10 cellular contexts compared by ENCODE assay signal in the genomic region with DNA sequence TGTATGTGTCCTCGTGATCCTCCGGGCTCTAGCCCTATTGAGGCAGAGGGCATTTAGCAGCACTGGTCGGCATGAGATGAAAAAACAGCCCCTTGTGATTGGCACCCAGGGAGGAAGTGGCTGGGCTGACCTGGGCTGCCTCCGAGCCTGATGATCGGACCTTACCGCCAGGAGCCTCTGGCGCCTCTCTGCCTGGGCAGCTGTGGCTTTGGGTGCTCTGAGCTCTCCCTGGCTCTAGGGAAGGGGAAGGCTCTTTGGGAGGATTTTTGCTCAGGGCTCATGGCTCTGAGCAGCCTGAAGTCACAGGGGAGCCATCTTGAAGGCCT. TPM values are rescaled to one million over a fixed set of nuclear protein-coding genes. Genes with fewer than 3 reads are reported as not detected.
DNase-seq lines count a peak whose midpoint lies in the region; ATAC-seq and TF ChIP-seq lines count a peak whose summit lies in the region.
"Had no signal": no experiment of that assay in that cellular context is flagged by ENCODE, and none has a peak within 500 bp of the region (broad histone marks: within the 10 kb centered on the region; RNA-seq: fewer than 3 reads in every experiment).

No MANE protein-coding gene starts in this region.

- TF ChIP-seq POLR2A in transverse colon (IDR thresholded peaks at IDR 0.05) = no peak

- H3K27me3 ChIP-seq in colonic mucosa = no peaks in the 10 kb centered on the region
- peaks cover 4% of the 10 kb centered on the region for H3K27me3 ChIP-seq in mucosa of stomach (ENCODE audit: control insufficient read depth, insufficient read depth, low read length)
- no peaks in the 10 kb centered on the region for H3K27me3 ChIP-seq in transverse colon

- no peak overlapping the region for H3K4me3 Mint-ChIP-seq in activated T-helper 2 cell treated with anti-CD3 and anti-CD28 coated beads, Interferon-gamma antibody, Interleukin-2, Interleukin-4, amounts not matched to agents 10 μg/mL and 5 μg/mL and 100 μg/mL, durations not matched to agents 14 hours and 24 hours and 36 hours (ENCODE audit: low read depth)

- no peak for TF ChIP-seq EP300 in transverse colon (IDR thresholded peaks at IDR 0.05; ENCODE audit: low read depth)

- no peak for ATAC-seq in activated naive CD4-positive, alpha-beta T cell treated with anti-CD3 and anti-CD28 coated beads, Interleukin-2, amount 50 U/mL, for 72 hours

- intact Hi-C loops in colonic mucosa (cut with DNase I) = no loop called here
- intact Hi-C loops in transverse colon (cut with DNase I; ENCODE audit: low total_unique reads) = no loop called here
- intact Hi-C loops in activated T-helper 2 cell treated with anti-CD3 and anti-CD28 coated beads, Interferon-gamma antibody, Interleukin-2, Interleukin-4, amounts not matched to agents 10 μg/mL and 5 μg/mL and 100 μg/mL, durations not matched to agents 14 hours and 24 hours and 36 hours (cut with micrococcal nuclease) = no loop called here

- WGBS in transverse colon (ENCODE audit: low coverage in 1 of 2), 2 donors = 68% methylated on average over 4 of the region's 7 CpGs; no CpG with 5 or more reads in 1 of the 2 donors

- H3K9me3 Mint-ChIP-seq in activated naive CD4-positive, alpha-beta T cell treated with anti-CD3 and anti-CD28 coated beads, Interleukin-2, amount 50 U/mL, for 72 hours = no peaks in the 10 kb centered on the region
- no peaks in the 10 kb centered on the region for H3K9me3 Mint-ChIP-seq in activated T-helper 2 cell treated with anti-CD3 and anti-CD28 coated beads, Interferon-gamma antibody, Interleukin-2, Interleukin-4, amounts not matched to agents 10 μg/mL and 5 μg/mL and 100 μg/mL, durations not matched to agents 14 hours and 24 hours and 36 hours

- H3K4me1 Mint-ChIP-seq in activated T-helper 2 cell treated with anti-CD3 and anti-CD28 coated beads, Interferon-gamma antibody, Interleukin-2, Interleukin-4, amounts not matched to agents 10 μg/mL and 5 μg/mL and 100 μg/mL, durations not matched to agents 14 hours and 24 hours and 36 hours (ENCODE audit: low read depth) = no peaks in the 10 kb centered on the region

- in situ Hi-C loops in transverse colon (cut with MboI; ENCODE audit: low pct_ligation_motif_present in 1 of 4, low pct_unique_long_range_greater_than_20kb in 1 of 4, low sequenced_read_pairs in 3 of 4) = loop anchor here in 1 of 4 donors (25.0 kb wide), 1 partner anchor 182 kb away; the partner anchor contains the start of gene MXRA7

- H3K36me3 ChIP-seq in colonic mucosa = no peaks in the 10 kb centered on the region
- H3K36me3 ChIP-seq in mucosa of stomach (ENCODE audit: control insufficient read depth, insufficient read depth, low read length) = no peaks in the 10 kb centered on the region
- no peaks in the 10 kb centered on the region for H3K36me3 ChIP-seq in transverse colon

- peak overlapping the region; percentile 47 to 48 for H3K9ac ChIP-seq in colonic mucosa (ENCODE audit: low read depth in 2 of 2, low read length in 2 of 2)
- peak overlapping the region; percentile 37 for H3K9ac ChIP-seq in mucosa of stomach (ENCODE audit: low read length)

- H3K36me3 Mint-ChIP-seq in activated naive CD4-positive, alpha-beta T cell treated with anti-CD3 and anti-CD28 coated beads, Interleukin-2, amount 50 U/mL, for 72 hours = no peaks in the 10 kb centered on the region
- H3K36me3 Mint-ChIP-seq in activated T-helper 2 cell treated with anti-CD3 and anti-CD28 coated beads, Interferon-gamma antibody, Interleukin-2, Interleukin-4, amounts not matched to agents 10 μg/mL and 5 μg/mL and 100 μg/mL, durations not matched to agents 14 hours and 24 hours and 36 hours (ENCODE audit: low read depth) = no peaks in the 10 kb centered on the region

- no peak for TF ChIP-seq CTCF in colonic mucosa (IDR thresholded peaks at IDR 0.05)
- TF ChIP-seq CTCF in transverse colon (IDR thresholded peaks at IDR 0.05) = no peak

- H3K4me1 ChIP-seq in colonic mucosa (peaks cover 12% of the 10 kb centered on the region), mucosa of stomach (ENCODE audit: control insufficient read depth, insufficient read depth, low read length) (peaks cover 34% of the 10 kb centered on the region), transverse colon (peaks cover 12 to 63% (median 39%) of the 10 kb centered on the region in 4 donors)

- peak overlapping the region; percentile 29 to 64 for H3K27ac Mint-ChIP-seq in activated naive CD4-positive, alpha-beta T cell treated with anti-CD3 and anti-CD28 coated beads, Interleukin-2, amount 50 U/mL, for 72 hours
- H3K27ac Mint-ChIP-seq in activated T-helper 2 cell treated with anti-CD3 and anti-CD28 coated beads, Interferon-gamma antibody, Interleukin-2, Interleukin-4, amounts not matched to agents 10 μg/mL and 5 μg/mL and 100 μg/mL, durations not matched to agents 14 hours and 24 hours and 36 hours = no peak overlapping the region

- H3K4me3 ChIP-seq in colonic mucosa (no peak overlapping the region), mucosa of stomach (ENCODE audit: low read length) (no peak overlapping the region), transverse colon (no peak overlapping the region)

- H3K27ac ChIP-seq in colonic mucosa (peak overlapping the region; percentile 74), transverse colon (peak overlapping the region; percentile 76 to 86 (median 83))

- H3K9me3 ChIP-seq in colonic mucosa (no peaks in the 10 kb centered on the region), mucosa of stomach (ENCODE audit: control insufficient read depth, low read length) (no peaks in the 10 kb centered on the region), transverse colon (no peaks in the 10 kb centered on the region)

- DNase-seq in activated naive CD4-positive, alpha-beta T cell treated with anti-CD3 and anti-CD28 coated beads, Interleukin-2, amount 50 U/mL, for 72 hours (ENCODE audit: low spot score in 2 of 2) = no peak
- no peak for DNase-seq in activated naive CD4-positive, alpha-beta T cell treated with anti-CD3 and anti-CD28 coated beads, Interleukin-2, amount 50 U/mL, for 16 hours
- DNase-seq in colonic mucosa = no peak
- DNase-seq in transverse colon = no peak
- DNase-seq in stimulated activated CD4-positive, alpha-beta T cell treated with anti-CD3 and anti-CD28 coated beads, Interleukin-4, amount 100 ng/mL, for 24 hours = no peak
- no peak for DNase-seq in SHP77 (lab: John Stamatoyannopoulos, UW)
- no peak for DNase-seq in activated T-helper 2 cell treated with anti-CD3 and anti-CD28 coated beads, Interferon-gamma antibody, Interleukin-2, Interleukin-4, amounts not matched to agents 10 μg/mL and 5 μg/mL and 100 μg/mL, durations not matched to agents 14 hours and 24 hours and 36 hours (ENCODE audit: low spot score)
- DNase-seq: NCI-H1092; stimulated activated CD4-positive, alpha-beta T cell treated with anti-CD3 and anti-CD28 coated beads, Interleukin-4, amount 100 ng/mL, for 4 hours had no signal

- peaks cover 19% of the 10 kb centered on the region for H3K27me3 Mint-ChIP-seq in activated T-helper 2 cell treated with anti-CD3 and anti-CD28 coated beads, Interferon-gamma antibody, Interleukin-2, Interleukin-4, amounts not matched to agents 10 μg/mL and 5 μg/mL and 100 μg/mL, durations not matched to agents 14 hours and 24 hours and 36 hours (ENCODE audit: low read depth)

RNA-seq across cellular contexts. Expression of gene CYGB, which starts 7.1 kb away (rescaled TPM):
- total RNA-seq in activated naive CD4-positive, alpha-beta T cell treated with anti-CD3 and anti-CD28 coated beads, Interleukin-2, amount 50 U/mL, for 72 hours = not detected
- 1 to 10 TPM; 4.7 to 9.9 TPM for total RNA-seq in colonic mucosa
- 10 to 100 TPM in 2 of 4 donors, 1 to 10 TPM in 2; 7.5 to 20.1 (median 11.3) TPM for total RNA-seq in transverse colon
- total RNA-seq in activated T-helper 2 cell treated with anti-CD3 and anti-CD28 coated beads, Interferon-gamma antibody, Interleukin-2, Interleukin-4, amounts not matched to agents 10 μg/mL and 5 μg/mL and 100 μg/mL, durations not matched to agents 14 hours and 24 hours and 36 hours = not detected in 2 replicates

RNA-seq across cellular contexts. Expression of gene PRCD, which starts 9.4 kb away (rescaled TPM):
- not detected for total RNA-seq in activated naive CD4-positive, alpha-beta T cell treated with anti-CD3 and anti-CD28 coated beads, Interleukin-2, amount 50 U/mL, for 72 hours
- total RNA-seq in colonic mucosa (1 to 10 TPM in 1 of 2 donors, under 1 TPM in 1; 0.29 to 1.2 TPM), transverse colon (1 to 10 TPM in 1 of 4 donors, under 1 TPM in 1, not detected in 2; 0.64 to 6.8 TPM)
- total RNA-seq in activated T-helper 2 cell treated with anti-CD3 and anti-CD28 coated beads, Interferon-gamma antibody, Interleukin-2, Interleukin-4, amounts not matched to agents 10 μg/mL and 5 μg/mL and 100 μg/mL, durations not matched to agents 14 hours and 24 hours and 36 hours = not detected in 2 replicates

RNA-seq across cellular contexts. Expression of gene RHBDF2, which starts 29.2 kb away (rescaled TPM):
- total RNA-seq in activated naive CD4-positive, alpha-beta T cell treated with anti-CD3 and anti-CD28 coated beads, Interleukin-2, amount 50 U/mL, for 72 hours = 10 to 100 TPM; 30.4 to 43.1 TPM
- total RNA-seq in colonic mucosa (10 to 100 TPM; 11.6 to 23.9 TPM), transverse colon (10 to 100 TPM; 11.3 to 47.4 (median 23.2) TPM)
- 45.3 and 48.5 TPM in 2 replicates for total RNA-seq in activated T-helper 2 cell treated with anti-CD3 and anti-CD28 coated beads, Interferon-gamma antibody, Interleukin-2, Interleukin-4, amounts not matched to agents 10 μg/mL and 5 μg/mL and 100 μg/mL, durations not matched to agents 14 hours and 24 hours and 36 hours

RNA-seq across cellular contexts. Expression of gene ST6GALNAC2, which starts 55.2 kb away (rescaled TPM):
- total RNA-seq in activated naive CD4-positive, alpha-beta T cell treated with anti-CD3 and anti-CD28 coated beads, Interleukin-2, amount 50 U/mL, for 72 hours = not detected
- total RNA-seq in colonic mucosa (1 to 10 TPM; 3.8 to 6.3 TPM), transverse colon (1 to 10 TPM in 3 of 4 donors, not detected in 1; 1.4 to 4.4 (median 1.6) TPM)
- 0.41 TPM in 1 of 2 replicates, not detected in the other for total RNA-seq in activated T-helper 2 cell treated with anti-CD3 and anti-CD28 coated beads, Interferon-gamma antibody, Interleukin-2, Interleukin-4, amounts not matched to agents 10 μg/mL and 5 μg/mL and 100 μg/mL, durations not matched to agents 14 hours and 24 hours and 36 hours
